In the genomic region with DNA sequence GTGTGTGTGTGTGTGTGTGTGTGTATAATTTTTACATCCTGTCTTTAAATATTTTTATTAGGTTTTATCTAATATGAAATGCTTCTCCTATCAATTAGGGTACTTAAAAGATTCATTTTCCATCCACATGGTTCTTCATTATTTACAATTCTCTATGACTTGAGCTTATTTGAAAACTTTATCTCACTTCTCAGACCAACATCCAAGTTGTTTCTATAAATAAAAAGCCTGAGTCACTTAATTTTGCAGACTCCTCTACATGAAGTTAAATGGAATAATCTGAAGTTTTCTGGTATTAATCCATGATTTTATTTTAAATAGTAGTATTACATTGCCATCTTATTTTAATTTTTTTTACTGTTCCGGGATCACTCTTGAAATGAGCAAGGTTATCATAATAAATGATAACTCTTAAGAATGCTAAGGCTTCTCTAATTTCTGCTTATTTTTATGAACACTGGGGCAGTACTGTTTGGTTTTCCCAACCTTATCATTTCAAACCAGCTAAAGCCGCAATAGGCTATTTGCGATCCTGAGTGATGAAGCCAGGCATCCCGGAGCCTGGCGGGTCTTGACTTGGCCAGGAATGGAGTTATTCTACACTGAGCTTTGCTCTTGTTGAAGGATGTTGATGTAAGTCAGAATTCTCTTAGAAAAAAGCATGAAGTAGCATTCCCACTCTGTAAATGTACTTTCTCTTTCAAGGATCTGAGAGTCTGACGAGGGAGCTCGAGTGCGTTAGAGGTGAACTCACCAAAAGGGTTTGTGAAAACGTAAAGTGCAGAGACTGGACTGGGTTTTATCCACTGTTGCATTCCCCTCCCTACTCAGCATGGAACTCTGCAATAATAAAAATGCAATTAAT, we compare ENCODE assay signal across 14 cellular contexts.
"Had no signal": no experiment of that assay in that cellular context is flagged by ENCODE, and none has a peak within 500 bp of the region (broad histone marks: within the 10 kb centered on the region; RNA-seq: fewer than 3 reads in every experiment).

No MANE protein-coding gene starts in this region.

- H3K9me3 Mint-ChIP-seq: WTC11 had no signal

- H3K4me1 Mint-ChIP-seq: activated CD4-positive, alpha-beta T cell treated with anti-CD3 and anti-CD28 coated beads, Interleukin-2, amount 10 ng/mL, durations not matched to agents 24 days and 14 days; central memory CD8-positive, alpha-beta T cell; WTC11 had no signal

- H3K9me3 ChIP-seq: ovary, SJSA1, stomach had no signal

- ATAC-seq: left lobe of liver, WTC11 had no signal

- H3K4me3 ChIP-seq: ovary, SJSA1, stomach had no signal

- H3K36me3 ChIP-seq: ovary, SJSA1, stomach had no signal

- DNase-seq: activated CD4-positive, alpha-beta T cell treated with anti-CD3 and anti-CD28 coated beads, Interleukin-2, amount 10 ng/mL, durations not matched to agents 24 days and 14 days; activated naive CD4-positive, alpha-beta T cell treated with Interleukin-2 at 50 U/mL for 16 hours; dermis blood vessel endothelial cell; foreskin fibroblast; ovary; stimulated activated CD4-positive, alpha-beta T cell treated with anti-CD3 and anti-CD28 coated beads, Interleukin-15, amount 100 ng/mL, for 24 hours; stimulated activated CD4-positive, alpha-beta T cell treated with anti-CD3 and anti-CD28 coated beads, Interleukin-4, amount 100 ng/mL, for 4 hours; stomach; T-helper 1 cell had no signal

- H3K27ac Mint-ChIP-seq: activated CD4-positive, alpha-beta T cell treated with anti-CD3 and anti-CD28 coated beads, Interleukin-2, amount 10 ng/mL, durations not matched to agents 24 days and 14 days; activated T-helper 1 cell treated with anti-CD3 and anti-CD28 coated beads, Interleukin-12 subunit alpha, Interleukin-12 subunit beta, Interleukin-2, Interleukin-4 antibody, amounts not matched to agents 30 ng/mL and 10 ng/mL and 1 ng/mL, durations not matched to agents 14 hours and 24 hours and 36 hours; WTC11 had no signal

- H3K27me3 Mint-ChIP-seq: activated CD4-positive, alpha-beta T cell treated with anti-CD3 and anti-CD28 coated beads, Interleukin-2, amount 10 ng/mL, durations not matched to agents 24 days and 14 days; central memory CD8-positive, alpha-beta T cell had no signal

- H3K4me3 Mint-ChIP-seq: activated CD4-positive, alpha-beta T cell treated with anti-CD3 and anti-CD28 coated beads, Interleukin-2, amount 10 ng/mL, durations not matched to agents 24 days and 14 days; activated T-helper 1 cell treated with anti-CD3 and anti-CD28 coated beads, Interleukin-12 subunit alpha, Interleukin-12 subunit beta, Interleukin-2, Interleukin-4 antibody, amounts not matched to agents 30 ng/mL and 10 ng/mL and 1 ng/mL, durations not matched to agents 14 hours and 24 hours and 36 hours; central memory CD8-positive, alpha-beta T cell; WTC11 had no signal

- H3K27ac ChIP-seq: ovary, SJSA1, stomach had no signal

- H3K4me1 ChIP-seq: stomach had no signal

- H3K27me3 ChIP-seq: ovary, SJSA1, stomach had no signal

- H3K36me3 Mint-ChIP-seq: WTC11 had no signal
